Comparison of ENCODE assay signal across 21 cellular contexts in the genomic region with DNA sequence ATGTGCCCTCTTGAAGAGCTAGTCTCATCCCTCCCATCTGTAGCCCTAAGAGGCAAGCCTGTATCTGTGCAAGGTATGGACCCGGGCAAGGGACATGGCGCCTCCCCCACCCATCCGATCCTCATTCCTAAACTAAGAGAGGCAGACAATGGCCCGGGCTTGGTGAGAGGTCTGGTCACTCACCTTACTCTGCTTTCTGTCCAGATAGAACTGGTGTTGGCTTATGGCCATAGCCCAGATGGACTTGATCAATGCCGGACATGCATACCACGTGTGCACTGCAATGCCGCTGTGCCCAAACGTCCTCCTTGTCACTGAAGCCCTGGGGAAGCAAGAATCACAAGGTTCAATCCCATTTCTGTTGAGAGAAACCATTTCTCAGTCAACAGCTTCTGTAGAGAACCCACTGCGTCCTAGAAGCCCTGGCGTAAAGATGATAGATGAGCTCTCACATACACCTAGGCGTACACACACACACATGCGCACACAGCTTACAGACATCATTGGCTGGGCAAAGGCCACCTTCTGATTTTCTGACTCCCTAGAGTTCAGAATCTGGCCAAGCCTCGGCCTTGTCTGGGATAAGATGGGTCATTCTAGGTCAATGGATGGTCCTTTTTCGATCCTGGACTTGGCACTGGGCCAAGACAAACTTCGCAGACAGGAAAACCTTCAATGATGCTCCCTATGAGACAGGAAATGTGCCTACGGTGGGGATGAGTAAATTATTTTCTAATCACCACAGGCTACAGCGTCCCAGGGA.
A peak's percentile ranks its signal among the peaks of the same experiment; 100 is the strongest.
DNase-seq lines count a peak whose midpoint lies in the region; ATAC-seq, FAIRE-seq and TF ChIP-seq lines count a peak whose summit lies in the region.
"Had no signal": no experiment of that assay in that cellular context is flagged by ENCODE, and none has a peak within 500 bp of the region (broad histone marks: within the 10 kb centered on the region; RNA-seq: fewer than 3 reads in every experiment).

No MANE protein-coding gene starts in this region.

- TF ChIP-seq EP300 in GM12878 (IDR thresholded peaks at IDR 0.05; ENCODE audit: borderline replicate concordance in 1 of 2, control insufficient read depth in 1 of 2, low read depth in 2 of 2, low read length in 2 of 2): no peak

- no peak for ATAC-seq in Right ventricle myocardium superior (ENCODE audit: poor library complexity)
- no peak for ATAC-seq in GM12878
- peak; percentile 79 to 90 (median 82) for ATAC-seq in right lobe of liver
- no peak for ATAC-seq in HG03520 (IDR thresholded peaks at IDR 0.05; ENCODE audit: unreplicated experiment)
- ATAC-seq: activated naive CD8-positive, alpha-beta T cell treated with anti-CD3 and anti-CD28 coated beads, Interleukin-2, amount 50 U/mL, for 24 hours; CD8-positive, alpha-beta T cell had no signal

- H3K36me3 ChIP-seq in left ventricle myocardium inferior (peaks cover 41% of the 10 kb centered on the region), GM12878 (ENCODE audit: control insufficient read depth in 2 of 2, insufficient read depth in 2 of 2, low read length in 1 of 2) (peaks cover 16 to 23% of the 10 kb centered on the region in 2 experiments), right lobe of liver (no peaks in the 10 kb centered on the region), HAP-1 (replicated peaks) (no peaks in the 10 kb centered on the region)
- H3K36me3 ChIP-seq: uterus had no signal

- no peaks in the 10 kb centered on the region for H3K27me3 ChIP-seq in left ventricle myocardium inferior (ENCODE audit: low read depth)
- H3K27me3 ChIP-seq in GM12878 (replicated peaks in 1 of 2; ENCODE audit: control insufficient read depth in 2 of 2, insufficient read depth in 2 of 2, low read length in 1 of 2): no peaks in the 10 kb centered on the region
- H3K27me3 ChIP-seq in right lobe of liver: no peaks in the 10 kb centered on the region
- H3K27me3 ChIP-seq in HAP-1 (ENCODE audit: low read depth): no peaks in the 10 kb centered on the region
- H3K27me3 ChIP-seq: uterus had no signal

- no TSS peak for BruUV-seq in GM12878 (replicated peaks; lab: Mats Ljungman, UMichigan)

- FAIRE-seq in GM12878 (lab: Jason Lieb, UNC): no peak
- FAIRE-seq: bronchial epithelial cell, frontal cortex had no signal

- TF ChIP-seq POLR2A in GM12878 (IDR thresholded peaks at IDR 0.05; ENCODE audit: low read depth, low read length): no peak
- no peak for TF ChIP-seq POLR2A in right lobe of liver (IDR thresholded peaks at IDR 0.05)

- SMC1A ChIA-PET in GM12878 (lab: Charles Lee; ENCODE audit: uncharacterized antibody, unreplicated experiment): interaction anchor here (5.2 kb wide), 1 partner anchor 13 kb away, joined by 26 read pairs; no protein-coding TSS in a partner anchor

- H3K27ac ChIP-seq in left ventricle myocardium inferior (replicated peaks) (peak overlapping the region; percentile 16), GM12878 (ENCODE audit: control insufficient read depth, insufficient read depth) (peak overlapping the region; percentile 35; the same call in 1 of the 2 replicates), right lobe of liver (peak overlapping the region in 2 of 3 donors; percentile 1 to 56)
- H3K27ac ChIP-seq: epithelial cell of prostate, RWPE1, uterus had no signal

- intact Hi-C loops in left ventricle myocardium inferior (cut with micrococcal nuclease): no loop called here
- intact Hi-C loops in Right ventricle myocardium superior (cut with DNase I): no loop called here
- intact Hi-C loops in GM12878 (cut with micrococcal nuclease; ENCODE audit: unreplicated experiment): no loop called here
- intact Hi-C loops in right lobe of liver (cut with DNase I): no loop called here

- H4K20me1 ChIP-seq in GM12878 (ENCODE audit: control insufficient read depth, insufficient read depth): no peaks in the 10 kb centered on the region

- H3K79me2 ChIP-seq in GM12878 (ENCODE audit: control insufficient read depth, insufficient read depth, low read length): peaks cover 70% of the 10 kb centered on the region

- CTCF ChIA-PET in GM12878 (lab: Yijun Ruan, JAX): no interaction called here

- H3K4me3 ChIP-seq in left ventricle myocardium inferior: no peak overlapping the region
- H3K4me3 ChIP-seq in GM12878: 0 out of 2 replicates have a peak overlapping the region, but pooled peaks have one; percentile 33
- H3K4me3 ChIP-seq in right lobe of liver: peak overlapping the region in 2 of 3 donors; percentile 25 to 26
- no peak overlapping the region for H3K4me3 ChIP-seq in HAP-1
- H3K4me3 ChIP-seq: smooth muscle cell, uterus had no signal

- WGBS in GM12878 (ENCODE audit: insufficient coverage, insufficient replicate concordance, low lambda C conversion rate, missing lambda C conversion rate): 78% methylated on average over 17 of the region's 17 CpGs
- WGBS in right lobe of liver (ENCODE audit: insufficient coverage, low coverage, low lambda C conversion rate, missing lambda C conversion rate): 17% methylated on average over 9 of the region's 17 CpGs

- no peak for TF ChIP-seq RAD21 in GM12878 (IDR thresholded peaks at IDR 0.05; ENCODE audit: insufficient read depth, low read depth, low read length)

- H2AFZ ChIP-seq in GM12878 (ENCODE audit: control insufficient read depth, low read depth, low read length): no peak overlapping the region

- RAD21 ChIA-PET in GM12878 (lab: Charles Lee; ENCODE audit: unreplicated experiment): no interaction called here

- in situ Hi-C loops in GM12878 (cut with MboI) (no loop called here), HAP-1 (cut with MboI; ENCODE audit: low sequenced_read_pairs) (no loop called here)

- no peaks in the 10 kb centered on the region for H3K9me3 ChIP-seq in left ventricle myocardium inferior (replicated peaks)
- no peaks in the 10 kb centered on the region for H3K9me3 ChIP-seq in GM12878 (replicated peaks; ENCODE audit: control insufficient read depth, insufficient read depth, low read length)
- H3K9me3 ChIP-seq in right lobe of liver: no peaks in the 10 kb centered on the region
- no peaks in the 10 kb centered on the region for H3K9me3 ChIP-seq in HAP-1
- H3K9me3 ChIP-seq: uterus had no signal

- H3K4me2 ChIP-seq in GM12878 (ENCODE audit: control insufficient read depth, insufficient read depth): peak overlapping the region; percentile 5
- H3K4me2 ChIP-seq: smooth muscle cell had no signal

- peak overlapping the region; percentile 11; the same call in 1 of the 2 replicates for H3K9ac ChIP-seq in GM12878 (ENCODE audit: control insufficient read depth, insufficient read depth, low read length)

- no peak for DNase-seq in left ventricle myocardium inferior
- no peak for DNase-seq in Right ventricle myocardium superior
- no peak for DNase-seq in GM12878 (ENCODE audit: low read depth, low spot score)
- DNase-seq in right lobe of liver: peak; percentile 78 to 87 (median 78)
- DNase-seq in superior temporal gyrus (ENCODE audit: extremely low spot score): no peak
- DNase-seq in GF-D8 (lab: John Stamatoyannopoulos, UW): no peak
- no peak for DNase-seq in HAP-1 (ENCODE audit: low spot score in 2 of 2)
- DNase-seq: activated naive CD8-positive, alpha-beta T cell treated with anti-CD3 and anti-CD28 coated beads, Interleukin-2, amount 50 U/mL, for 24 hours; CD8-positive, alpha-beta T cell; kidney glomerular epithelial cell; NCI-H1436 treated with DMSO at 0.1 percent for 48 hours; NCI-H226; stimulated activated CD4-positive, alpha-beta T cell treated with anti-CD3 and anti-CD28 coated beads, Interleukin-4, amount 100 ng/mL, for 24 hours; SW 1271; uterus had no signal

- TF ChIP-seq CTCF in left ventricle myocardium inferior (IDR thresholded peaks at IDR 0.05; ENCODE audit: borderline replicate concordance): no peak
- no peak for TF ChIP-seq CTCF in GM12878 (IDR thresholded peaks at IDR 0.05 in 2 of 3, conservative IDR thresholded peaks at IDR 0.05 in 1 of 3; ENCODE audit: control insufficient read depth in 2 of 3, extremely low read depth in 1 of 3, insufficient read depth in 1 of 3, low read depth in 3 of 3, low read length in 3 of 3)
- no peak for TF ChIP-seq CTCF in right lobe of liver (IDR thresholded peaks at IDR 0.05)

- POLR2A ChIA-PET in GM12878 (lab: Charles Lee): interaction anchor here (2.0 kb wide), 1 partner anchor 12 kb away, joined by 7 read pairs; no protein-coding TSS in a partner anchor

- H3K4me1 ChIP-seq in left ventricle myocardium inferior (peaks cover 89% of the 10 kb centered on the region), GM12878 (ENCODE audit: control insufficient read depth, insufficient read depth, low read length) (peaks cover 8% of the 10 kb centered on the region; the same call in 1 of the 2 replicates), right lobe of liver (peaks cover 0 to 33% (median 16%) of the 10 kb centered on the region in 4 donors), HAP-1 (no peaks in the 10 kb centered on the region)
- H3K4me1 ChIP-seq: uterus had no signal

TF ChIP-seq in GM12878, 131 proteins besides CTCF, POLR2A, EP300 and RAD21:
- no peak for TF ChIP-seq PAX8 (IDR thresholded peaks at IDR 0.05)
- peak; percentile 69 for TF ChIP-seq SMAD1 (IDR thresholded peaks at IDR 0.05; ENCODE audit: low read depth, partially characterized antibody)
- TF ChIP-seq, protein P1, sequence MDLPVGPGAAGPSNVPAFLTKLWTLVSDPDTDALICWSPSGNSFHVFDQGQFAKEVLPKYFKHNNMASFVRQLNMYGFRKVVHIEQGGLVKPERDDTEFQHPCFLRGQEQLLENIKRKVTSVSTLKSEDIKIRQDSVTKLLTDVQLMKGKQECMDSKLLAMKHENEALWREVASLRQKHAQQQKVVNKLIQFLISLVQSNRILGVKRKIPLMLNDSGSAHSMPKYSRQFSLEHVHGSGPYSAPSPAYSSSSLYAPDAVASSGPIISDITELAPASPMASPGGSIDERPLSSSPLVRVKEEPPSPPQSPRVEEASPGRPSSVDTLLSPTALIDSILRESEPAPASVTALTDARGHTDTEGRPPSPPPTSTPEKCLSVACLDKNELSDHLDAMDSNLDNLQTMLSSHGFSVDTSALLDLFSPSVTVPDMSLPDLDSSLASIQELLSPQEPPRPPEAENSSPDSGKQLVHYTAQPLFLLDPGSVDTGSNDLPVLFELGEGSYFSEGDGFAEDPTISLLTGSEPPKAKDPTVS (IDR thresholded peaks at IDR 0.05; ENCODE audit: low read depth, low read length): no peak

Comparison
In these comparisons a context has a peak if more than half of its experiments do, and no peak if none do; other contexts are left out.
1. DNase-seq: peak in right lobe of liver (3 of 3); none in left ventricle myocardium inferior (single experiment), Right ventricle myocardium superior (single experiment), GM12878 (single experiment), superior temporal gyrus (single experiment), GF-D8 (single experiment) and HAP-1 (0 of 2).
2. H3K4me3 ChIP-seq: peak in GM12878 (single experiment) and right lobe of liver (2 of 3); none in left ventricle myocardium inferior (single experiment) and HAP-1 (single experiment).
3. ATAC-seq: peak in right lobe of liver (4 of 4); none in Right ventricle myocardium superior (single experiment), GM12878 (single experiment) and HG03520 (single experiment).
4. Peak in every context shown above with its lines, with median percentiles within 50 percentile points of each other: H3K27ac ChIP-seq.